In the genomic region with DNA sequence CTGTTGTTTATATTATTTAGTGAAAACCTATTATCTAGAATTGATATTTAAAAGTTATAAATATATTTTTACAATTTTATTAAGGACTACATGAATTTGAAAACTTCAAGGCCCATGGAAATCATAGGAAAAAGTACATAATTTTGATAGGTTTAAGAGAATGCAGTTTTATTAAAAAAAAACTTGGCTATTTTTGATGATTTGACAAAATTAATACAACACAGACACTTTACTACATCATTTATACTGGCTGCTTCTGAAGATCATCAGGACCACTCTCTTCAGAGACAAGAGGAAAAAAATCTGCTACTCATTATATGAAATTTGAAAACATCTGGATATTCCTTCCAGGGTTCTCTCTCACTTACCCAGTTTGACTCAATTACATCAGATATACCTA, we compare ENCODE assay signal across 2 cellular contexts.
TF ChIP-seq lines count a peak whose summit lies in the region.

No MANE protein-coding gene starts in this region.

TF ChIP-seq in A549, 52 proteins besides CTCF, POLR2A, EP300 and RAD21:
- TF ChIP-seq MAFK (IDR thresholded peaks at IDR 0.05; ENCODE audit: partially characterized antibody) (peak; percentile 71), HEYL (CRISPR knock-in tag; IDR thresholded peaks at IDR 0.05) (no peak)
TF ChIP-seq in A549: peak in this region for 1.

TF ChIP-seq in IMR-90, 13 proteins besides CTCF, POLR2A, EP300 and RAD21:
- TF ChIP-seq MAFK (IDR thresholded peaks at IDR 0.05; ENCODE audit: low read depth, low read length): peak; percentile 84
- TF ChIP-seq BHLHE40 (IDR thresholded peaks at IDR 0.05; ENCODE audit: low read depth, low read length): no peak
- TF ChIP-seq RCOR1 (IDR thresholded peaks at IDR 0.05; ENCODE audit: insufficient replicate concordance, low read length): no peak
